24 cellular contexts compared by ENCODE assay signal in the genomic region with DNA sequence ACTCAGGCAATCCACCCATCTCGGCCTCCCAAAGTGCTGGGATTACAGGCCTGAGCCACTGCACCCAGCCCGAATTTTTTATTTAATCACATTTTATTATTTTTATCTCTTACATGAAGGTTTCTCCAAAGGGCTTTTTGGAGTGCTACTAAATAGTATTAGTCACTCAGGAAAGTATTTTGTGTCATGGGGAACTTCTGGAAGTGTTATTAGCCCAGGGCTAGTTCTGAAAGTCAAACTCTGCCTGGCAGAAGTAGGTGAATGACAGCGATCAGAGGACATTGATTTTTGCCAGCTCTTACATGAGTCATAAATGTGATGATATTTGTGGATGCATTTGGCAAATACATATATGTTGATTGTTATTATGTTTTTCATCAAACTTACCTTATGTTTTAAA. TPM values are rescaled to one million over a fixed set of nuclear protein-coding genes. Genes with fewer than 3 reads are reported as not detected.
A peak's percentile ranks its signal among the peaks of the same experiment; 100 is the strongest.
DNase-seq lines count a peak whose midpoint lies in the region; ATAC-seq and TF ChIP-seq lines count a peak whose summit lies in the region.
"Had no signal": no experiment of that assay in that cellular context is flagged by ENCODE, and none has a peak within 500 bp of the region (broad histone marks: within the 10 kb centered on the region; RNA-seq: fewer than 3 reads in every experiment).

No MANE protein-coding gene starts in this region.

- no peak for TF ChIP-seq CTCF in RWPE2 (IDR thresholded peaks at IDR 0.05; ENCODE audit: poor library complexity, severe bottlenecking)
- no peak for TF ChIP-seq CTCF in foreskin keratinocyte (conservative IDR thresholded peaks at IDR 0.05)

- H3K27me3 ChIP-seq in RWPE2 (ENCODE audit: insufficient read depth, poor library complexity, severe bottlenecking) (no peaks in the 10 kb centered on the region), foreskin keratinocyte (no peaks in the 10 kb centered on the region)
- H3K27me3 ChIP-seq: BLaER1, Peyer's patch had no signal

- H3K4me1 Mint-ChIP-seq in activated T-cell treated with anti-CD3 and anti-CD28 coated beads, Interleukin-2, amount 50 U/mL, for 72 hours (ENCODE audit: low read depth): no peaks in the 10 kb centered on the region

- no peak overlapping the region for H3K4me3 Mint-ChIP-seq in activated T-cell treated with anti-CD3 and anti-CD28 coated beads, Interleukin-2, amount 50 U/mL, for 72 hours
- H3K4me3 Mint-ChIP-seq: CD4-positive, alpha-beta T cell had no signal

- DNase-seq in NCI-H82 (lab: John Stamatoyannopoulos, UW) (peak; percentile 74), NCI-H82 treated with DMSO at 0.1 percent for 48 hours (lab: John Stamatoyannopoulos, UW; ENCODE audit: unreplicated experiment) (no peak), RWPE2 (ENCODE audit: low spot score) (no peak), foreskin keratinocyte (peak in 1 of 2 donors; percentile 73), NCI-H524 treated with DMSO at 0.1 percent for 48 hours (lab: John Stamatoyannopoulos, UW) (no peak), NCI-H2196 treated with DMSO at 0.1 percent for 48 hours (lab: John Stamatoyannopoulos, UW; ENCODE audit: unreplicated experiment) (no peak)
- no peak for DNase-seq in activated T-cell treated with anti-CD3 and anti-CD28 coated beads, Interleukin-2, amount 50 U/mL, for 72 hours
- DNase-seq: ACHN; Caco-2; CD4-positive, alpha-beta T cell; DMS153; GOT3; Karpas-422; MM.1S; NCI-H1048; NCI-H1417 treated with DMSO at 0.1 percent for 48 hours; NCI-H187; NCI-H510A; NCI-H748 treated with DMSO at 0.1 percent for 48 hours; Peyer's patch; Right ventricle myocardium superior had no signal

- H3K27me3 Mint-ChIP-seq in activated T-cell treated with anti-CD3 and anti-CD28 coated beads, Interleukin-2, amount 50 U/mL, for 72 hours (ENCODE audit: low read depth): no peaks in the 10 kb centered on the region

- ATAC-seq in RWPE2 (ENCODE audit: low read depth) (0 out of 3 replicates have a peak, but pooled peaks have one; percentile 33), foreskin keratinocyte (peak; percentile 78), GM19455 (IDR thresholded peaks at IDR 0.05; ENCODE audit: unreplicated experiment) (no peak)
- no peak for ATAC-seq in activated T-cell treated with anti-CD3 and anti-CD28 coated beads, Interleukin-2, amount 50 U/mL, for 72 hours (replicated peaks in 1 of 2)

- no peaks in the 10 kb centered on the region for H3K36me3 Mint-ChIP-seq in activated T-cell treated with anti-CD3 and anti-CD28 coated beads, Interleukin-2, amount 50 U/mL, for 72 hours (ENCODE audit: insufficient read depth in 2 of 2)

- H3K9me3 Mint-ChIP-seq in activated T-cell treated with anti-CD3 and anti-CD28 coated beads, Interleukin-2, amount 50 U/mL, for 72 hours: no peaks in the 10 kb centered on the region
- H3K9me3 Mint-ChIP-seq: CD4-positive, alpha-beta T cell had no signal

- no peak overlapping the region for H3K27ac ChIP-seq in RWPE2 (ENCODE audit: poor library complexity, severe bottlenecking)
- H3K27ac ChIP-seq in foreskin keratinocyte: peak overlapping the region; percentile 57
- H3K27ac ChIP-seq: 22Rv1, BLaER1, Peyer's patch had no signal

- no peaks in the 10 kb centered on the region for H3K36me3 ChIP-seq in RWPE2 (ENCODE audit: low read depth)
- H3K36me3 ChIP-seq: BLaER1, Peyer's patch had no signal

- no peaks in the 10 kb centered on the region for H3K4me1 ChIP-seq in RWPE2 (ENCODE audit: insufficient read depth, poor library complexity, severe bottlenecking)
- peaks cover 32% of the 10 kb centered on the region for H3K4me1 ChIP-seq in foreskin keratinocyte
- H3K4me1 ChIP-seq: BLaER1, Caco-2, Peyer's patch had no signal

- H3K9me3 ChIP-seq in RWPE2 (ENCODE audit: severe bottlenecking): no peaks in the 10 kb centered on the region
- H3K9me3 ChIP-seq: Caco-2, Peyer's patch had no signal

- no peak overlapping the region for H3K4me3 ChIP-seq in RWPE2 (ENCODE audit: severe bottlenecking)
- H3K4me3 ChIP-seq: BLaER1, Peyer's patch had no signal

- no peak overlapping the region for H3K27ac Mint-ChIP-seq in activated T-cell treated with anti-CD3 and anti-CD28 coated beads, Interleukin-2, amount 50 U/mL, for 72 hours
- H3K27ac Mint-ChIP-seq: CD4-positive, alpha-beta T cell had no signal

RNA-seq across cellular contexts. Expression of gene ZPLD1, which starts 48.7 kb away (rescaled TPM):
- 0.46 and 1.0 TPM in 2 replicates for total RNA-seq in foreskin keratinocyte
- 0.22 and 0.29 TPM in 2 replicates for polyA plus RNA-seq in foreskin keratinocyte
- total RNA-seq in activated T-cell treated with anti-CD3 and anti-CD28 coated beads, Interleukin-2, amount 50 U/mL, for 72 hours: under 1 TPM; 0.17 to 0.32 TPM
- total RNA-seq: Caco-2; CD4-positive, alpha-beta T cell; Peyer's patch; Right ventricle myocardium superior had no signal

Comparison
In these comparisons a context has a peak if more than half of its experiments do, and no peak if none do; other contexts are left out.
1. ATAC-seq: peak in RWPE2 (single experiment) and foreskin keratinocyte (single experiment); none in activated T-cell treated with anti-CD3 and anti-CD28 coated beads, Interleukin-2, amount 50 U/mL, for 72 hours (0 of 2) and GM19455 (single experiment).